ENCODE assay signal across 8 cellular contexts in genomic region chr14:100078997-100079561, GRCh38. TPM values are rescaled to one million over a fixed set of nuclear protein-coding genes. Genes with fewer than 3 reads are reported as not detected.
A peak's percentile ranks its signal among the peaks of the same experiment; 100 is the strongest.
DNase-seq lines count a peak whose midpoint lies in the region; ATAC-seq, FAIRE-seq and TF ChIP-seq lines count a peak whose summit lies in the region.

No MANE protein-coding gene starts in this region.

- H3K27ac ChIP-seq in HUES48 (ENCODE audit: low read depth, low read length) (peak overlapping the region; percentile 45), neural progenitor cell (no peak overlapping the region), gastroesophageal sphincter (peak overlapping the region in 1 of 4 donors; percentile 36)

- H3K9ac ChIP-seq in HUES48 (ENCODE audit: low read depth, low read length) = no peak overlapping the region
- H3K9ac ChIP-seq in neural progenitor cell = no peak overlapping the region

- FAIRE-seq in GM12892 (lab: Jason Lieb, UNC) = no peak

- H3K36me3 ChIP-seq in HUES48 (ENCODE audit: control insufficient read depth, insufficient read depth, low read length) (no peaks in the 10 kb centered on the region), neural progenitor cell (no peaks in the 10 kb centered on the region), gastroesophageal sphincter (no peaks in the 10 kb centered on the region)

- H3K4me1 ChIP-seq in HUES48 (ENCODE audit: control insufficient read depth, insufficient read depth, low read length) (peaks cover 12% of the 10 kb centered on the region), neural progenitor cell (peaks cover 11% of the 10 kb centered on the region), gastroesophageal sphincter (peaks cover 0 to 26% (median 3%) of the 10 kb centered on the region in 3 donors)

- ATAC-seq in GM19463 (IDR thresholded peaks at IDR 0.05; ENCODE audit: unreplicated experiment) (peak; percentile 69), gastroesophageal sphincter (no peak)

- TF ChIP-seq EP300 in gastroesophageal sphincter (IDR thresholded peaks at IDR 0.05) = no peak

- TF ChIP-seq POLR2A in GM12892 (IDR thresholded peaks at IDR 0.05; ENCODE audit: low read depth, low read length) (no peak), gastroesophageal sphincter (IDR thresholded peaks at IDR 0.05) (no peak)

- DNase-seq in activated CD4-positive, CD25-positive, alpha-beta regulatory T cell treated with anti-CD3 and anti-CD28 coated beads, Interleukin-2, amount 50 U/mL, for 16 hours (ENCODE audit: low read depth, low spot score) = peak; percentile 68
- DNase-seq in cardiac fibroblast (ENCODE audit: low read depth in 2 of 2) (peak; percentile 47 to 49), neural progenitor cell (ENCODE audit: low spot score) (peak; percentile 42), NCI-H146 (lab: John Stamatoyannopoulos, UW) (no peak), GM12892 (ENCODE audit: insufficient read length) (no peak)

- H3K4me2 ChIP-seq in neural progenitor cell = no peak overlapping the region

- peaks cover 22% of the 10 kb centered on the region for H3K79me2 ChIP-seq in neural progenitor cell (ENCODE audit: low read depth)

- peak overlapping the region; percentile 87 for H3K27ac Mint-ChIP-seq in neural progenitor cell

- H3K9me3 ChIP-seq in HUES48 (ENCODE audit: control insufficient read depth, insufficient read depth, low read length) = no peaks in the 10 kb centered on the region
- no peaks in the 10 kb centered on the region for H3K9me3 ChIP-seq in neural progenitor cell (ENCODE audit: low read depth)
- H3K9me3 ChIP-seq in gastroesophageal sphincter = no peaks in the 10 kb centered on the region

- WGBS in gastroesophageal sphincter (ENCODE audit: low coverage in 1 of 2), 2 donors = 52 to 75% methylated on average over 2 to 4 of the region's 8 CpGs

- H3K27me3 ChIP-seq in HUES48 (ENCODE audit: control insufficient read depth, insufficient read depth, low read length) = no peaks in the 10 kb centered on the region
- no peaks in the 10 kb centered on the region for H3K27me3 ChIP-seq in neural progenitor cell
- no peaks in the 10 kb centered on the region for H3K27me3 ChIP-seq in gastroesophageal sphincter

- peaks cover 31% of the 10 kb centered on the region for H3K4me1 Mint-ChIP-seq in neural progenitor cell

- H3K9me3 Mint-ChIP-seq in neural progenitor cell = peaks cover 2% of the 10 kb centered on the region

- H3F3A ChIP-seq in neural progenitor cell (ENCODE audit: low read depth) = peaks cover 12% of the 10 kb centered on the region

- no peaks in the 10 kb centered on the region for H3K36me3 Mint-ChIP-seq in neural progenitor cell

- H3K4me3 Mint-ChIP-seq in neural progenitor cell = no peak overlapping the region

- peaks cover 8% of the 10 kb centered on the region for H3K27me3 Mint-ChIP-seq in neural progenitor cell (ENCODE audit: insufficient read depth, low read depth)

- H3K4me3 ChIP-seq in HUES48 (ENCODE audit: low read depth, low read length) = no peak overlapping the region
- H3K4me3 ChIP-seq in cardiac fibroblast (replicated peaks in 1 of 2; ENCODE audit: low read depth in 2 of 2, low read length in 2 of 2) = no peak overlapping the region
- H3K4me3 ChIP-seq in neural progenitor cell = no peak overlapping the region
- no peak overlapping the region for H3K4me3 ChIP-seq in gastroesophageal sphincter

- no peak overlapping the region for H2AFZ ChIP-seq in neural progenitor cell (replicated peaks)

- TF ChIP-seq CTCF in cardiac fibroblast (IDR thresholded peaks at IDR 0.05; ENCODE audit: low read depth, low read length) (no peak), neural progenitor cell (IDR thresholded peaks at IDR 0.05) (no peak), gastroesophageal sphincter (IDR thresholded peaks at IDR 0.05) (no peak)

- peaks cover 43% of the 10 kb centered on the region for H4K20me1 ChIP-seq in neural progenitor cell (ENCODE audit: low read depth)

RNA-seq across cellular contexts. Expression of gene EVL, which starts 13.9 kb away (rescaled TPM):
- total RNA-seq in neural progenitor cell (ENCODE audit: low replicate concordance) (49.2 and 71.2 TPM in 2 replicates), gastroesophageal sphincter (10 to 100 TPM; 36.1 to 42.6 (median 38.5) TPM)
- polyA plus RNA-seq in GM12892 (2012; ENCODE audit: missing spikeins) = 149 TPM

Comparison
In these comparisons a context has a peak if more than half of its experiments do, and no peak if none do; other contexts are left out.
1. DNase-seq: peak in activated CD4-positive, CD25-positive, alpha-beta regulatory T cell treated with anti-CD3 and anti-CD28 coated beads, Interleukin-2, amount 50 U/mL, for 16 hours (single experiment), cardiac fibroblast (2 of 2) and neural progenitor cell (single experiment); none in NCI-H146 (single experiment) and GM12892 (single experiment).